11 cellular contexts compared by ENCODE assay signal in the genomic region with DNA sequence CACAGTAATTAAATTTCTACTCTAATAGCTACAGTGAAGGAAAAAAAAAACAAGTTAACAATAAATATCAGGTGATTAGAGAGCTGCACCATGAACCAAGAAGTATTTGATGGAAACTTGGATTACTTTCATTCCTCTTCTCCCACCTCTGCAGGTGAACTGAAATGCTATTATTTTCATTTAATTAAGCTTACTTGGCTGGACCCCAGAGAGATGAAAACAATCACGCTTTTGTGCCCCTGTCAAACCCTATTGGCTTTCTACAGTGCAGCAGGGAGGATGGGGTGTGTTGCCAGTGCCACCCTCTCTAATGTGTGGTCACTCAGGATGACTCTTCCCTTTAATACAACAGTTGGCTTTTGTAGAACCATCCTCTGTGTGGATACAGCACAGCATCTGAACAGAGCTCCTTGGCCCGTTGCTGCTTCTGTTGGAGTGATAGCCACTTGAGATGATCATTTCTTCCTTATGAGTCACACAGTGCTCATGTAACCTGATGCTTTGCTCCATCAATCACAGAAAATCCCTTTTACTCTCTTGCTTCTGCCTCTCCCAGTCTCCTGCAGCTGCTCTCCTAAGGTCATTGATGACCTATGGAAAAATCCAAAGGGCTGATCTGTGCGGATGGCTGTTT. TPM values are rescaled to one million over a fixed set of nuclear protein-coding genes. Genes with fewer than 3 reads are reported as not detected.
DNase-seq lines count a peak whose midpoint lies in the region; ATAC-seq and TF ChIP-seq lines count a peak whose summit lies in the region.
"Had no signal": no experiment of that assay in that cellular context is flagged by ENCODE, and none has a peak within 500 bp of the region (broad histone marks: within the 10 kb centered on the region; RNA-seq: fewer than 3 reads in every experiment).

No MANE protein-coding gene starts in this region.

- no peak overlapping the region for H3K4me3 Mint-ChIP-seq in activated T-helper 17 cell treated with anti-CD3 and anti-CD28 coated beads, Interleukin-2, amount 50 U/mL, for 72 hours
- no peak overlapping the region for H3K4me3 Mint-ChIP-seq in type B pancreatic cell
- H3K4me3 Mint-ChIP-seq: activated CD8-positive, alpha-beta T cell treated with anti-CD3 and anti-CD28 coated beads, Interleukin-2, amount 10 ng/mL, durations not matched to agents 7 days and 5 days; immature natural killer cell had no signal

- peak; percentile 19 for ATAC-seq in activated T-helper 17 cell treated with anti-CD3 and anti-CD28 coated beads, Interleukin-2, amount 50 U/mL, for 72 hours (replicated peaks)
- no peak for ATAC-seq in GM19397 (IDR thresholded peaks at IDR 0.05; ENCODE audit: unreplicated experiment)
- ATAC-seq: activated CD8-positive, alpha-beta T cell treated with anti-CD3 and anti-CD28 coated beads, Interleukin-2, amount 10 ng/mL, durations not matched to agents 7 days and 5 days; sciatic nerve had no signal

- no peaks in the 10 kb centered on the region for H3K9me3 Mint-ChIP-seq in activated T-helper 17 cell treated with anti-CD3 and anti-CD28 coated beads, Interleukin-2, amount 50 U/mL, for 72 hours
- no peaks in the 10 kb centered on the region for H3K9me3 Mint-ChIP-seq in type B pancreatic cell
- H3K9me3 Mint-ChIP-seq: immature natural killer cell had no signal

- H3K27me3 Mint-ChIP-seq in activated T-helper 17 cell treated with anti-CD3 and anti-CD28 coated beads, Interleukin-2, amount 50 U/mL, for 72 hours = no peaks in the 10 kb centered on the region
- peaks cover 5% of the 10 kb centered on the region for H3K27me3 Mint-ChIP-seq in type B pancreatic cell

- no peak for TF ChIP-seq CTCF in type B pancreatic cell (conservative IDR thresholded peaks at IDR 0.05)

- no peak overlapping the region for H3K27ac Mint-ChIP-seq in activated T-helper 17 cell treated with anti-CD3 and anti-CD28 coated beads, Interleukin-2, amount 50 U/mL, for 72 hours
- no peak overlapping the region for H3K27ac Mint-ChIP-seq in type B pancreatic cell
- H3K27ac Mint-ChIP-seq: activated CD8-positive, alpha-beta T cell treated with anti-CD3 and anti-CD28 coated beads, Interleukin-2, amount 10 ng/mL, durations not matched to agents 7 days and 5 days; immature natural killer cell had no signal

- DNase-seq in Daoy (ENCODE audit: low read depth) = peak; percentile 89
- DNase-seq in NCI-H187 (lab: John Stamatoyannopoulos, UW) = peak; percentile 35 to 50
- DNase-seq in kidney glomerular epithelial cell (lab: John Stamatoyannopoulos, UW) = peak; percentile 79
- DNase-seq in type B pancreatic cell (ENCODE audit: extremely low spot score, unreplicated experiment) = no peak
- DNase-seq in DMS153 (lab: John Stamatoyannopoulos, UW) = no peak
- DNase-seq in GM19238 (ENCODE audit: insufficient read length, low spot score) = no peak
- DNase-seq: activated CD8-positive, alpha-beta T cell treated with anti-CD3 and anti-CD28 coated beads, Interleukin-2, amount 10 ng/mL, durations not matched to agents 7 days and 5 days; immature natural killer cell had no signal

- peaks cover 15% of the 10 kb centered on the region for H3K4me1 Mint-ChIP-seq in activated T-helper 17 cell treated with anti-CD3 and anti-CD28 coated beads, Interleukin-2, amount 50 U/mL, for 72 hours
- peaks cover 10% of the 10 kb centered on the region for H3K4me1 Mint-ChIP-seq in type B pancreatic cell (ENCODE audit: unreplicated experiment)

- no peaks in the 10 kb centered on the region for H3K36me3 Mint-ChIP-seq in activated T-helper 17 cell treated with anti-CD3 and anti-CD28 coated beads, Interleukin-2, amount 50 U/mL, for 72 hours (ENCODE audit: low read depth)
- no peaks in the 10 kb centered on the region for H3K36me3 Mint-ChIP-seq in type B pancreatic cell

RNA-seq across cellular contexts. Expression of a gene that starts 5.5 kb away (rescaled TPM):
- total RNA-seq in Daoy (2014; rRNA removed; shearing (Covaris generic)) = 40.4 and 42.6 TPM in 2 replicates
- 100 to 1,000 TPM in 1 of 2 donors, 10 to 100 TPM in 1; 43.4 to 118 TPM for total RNA-seq in activated T-helper 17 cell treated with anti-CD3 and anti-CD28 coated beads, Interleukin-2, amount 50 U/mL, for 72 hours
- total RNA-seq in type B pancreatic cell (ENCODE audit: low replicate concordance) = 72.1 and 122 TPM in 2 replicates

Comparison
In these comparisons a context has a peak if more than half of its experiments do, and no peak if none do; other contexts are left out.
1. DNase-seq: peak in Daoy (single experiment), NCI-H187 (2 of 2) and kidney glomerular epithelial cell (single experiment); none in type B pancreatic cell (single experiment), DMS153 (single experiment) and GM19238 (single experiment).